ENCODE assay signal across 11 cellular contexts in genomic region chr10:102870221-102870620, GRCh38. TPM values are rescaled to one million over a fixed set of nuclear protein-coding genes. Genes with fewer than 3 reads are reported as not detected.
A peak's percentile ranks its signal among the peaks of the same experiment; 100 is the strongest.
DNase-seq lines count a peak whose midpoint lies in the region; ATAC-seq and TF ChIP-seq lines count a peak whose summit lies in the region.
"Had no signal": no experiment of that assay in that cellular context is flagged by ENCODE, and none has a peak within 500 bp of the region (broad histone marks: within the 10 kb centered on the region; RNA-seq: fewer than 3 reads in every experiment).

No MANE protein-coding gene starts in this region.

- peak overlapping the region; percentile 33 for H3K4me3 ChIP-seq in ectodermal cell (ENCODE audit: insufficient read depth, low read depth, low read length)
- H3K4me3 ChIP-seq in muscle layer of colon (ENCODE audit: low read depth in 1 of 2, low read length in 2 of 2) = peak overlapping the region; percentile 70 to 74
- peak overlapping the region in 3 of 4 donors; percentile 47 to 64 (median 62) for H3K4me3 ChIP-seq in upper lobe of left lung

- H3K4me1 ChIP-seq in ectodermal cell (ENCODE audit: control insufficient read depth, insufficient read depth, low read length) (peaks cover 3% of the 10 kb centered on the region), muscle layer of colon (ENCODE audit: insufficient read depth, low read length) (no peaks in the 10 kb centered on the region), upper lobe of left lung (peaks cover 4 to 15% (median 11%) of the 10 kb centered on the region in 4 donors)

- peaks cover 10% of the 10 kb centered on the region for H3K4me1 Mint-ChIP-seq in activated naive CD4-positive, alpha-beta T cell treated with anti-CD3 and anti-CD28 coated beads, Interleukin-2, amount 50 U/mL, for 24 hours

- H3K27ac ChIP-seq in ectodermal cell (ENCODE audit: insufficient read depth, low read depth, low read length, poor library complexity, severe bottlenecking) = no peak overlapping the region
- H3K27ac ChIP-seq in muscle layer of colon (ENCODE audit: low read depth, low read length) = peak overlapping the region; percentile 7
- H3K27ac ChIP-seq in upper lobe of left lung = no peak overlapping the region

- WGBS in ectodermal cell, 2 experiments = 88 to 90% methylated on average over 10 of the region's 10 CpGs
- WGBS in upper lobe of left lung, 2 donors = 91 to 94% methylated on average over 10 of the region's 10 CpGs

- TF ChIP-seq CTCF in upper lobe of left lung (IDR thresholded peaks at IDR 0.05) = no peak

- H3K36me3 ChIP-seq in ectodermal cell (ENCODE audit: control insufficient read depth, insufficient read depth, low read length) (no peaks in the 10 kb centered on the region), muscle layer of colon (ENCODE audit: insufficient read depth, low read length) (peaks cover 4% of the 10 kb centered on the region), upper lobe of left lung (peaks cover 0 to 4% (median 0%) of the 10 kb centered on the region in 4 donors)

- H3K27me3 Mint-ChIP-seq in activated naive CD4-positive, alpha-beta T cell treated with anti-CD3 and anti-CD28 coated beads, Interleukin-2, amount 50 U/mL, for 24 hours = peaks cover 20% of the 10 kb centered on the region

- DNase-seq in activated naive CD4-positive, alpha-beta T cell treated with anti-CD3 and anti-CD28 coated beads, Interleukin-2, amount 50 U/mL, for 16 hours = no peak
- no peak for DNase-seq in upper lobe of left lung
- DNase-seq in mesenteric fat pad (ENCODE audit: low spot score) = no peak
- DNase-seq: AML-193, SIG-M5 had no signal

- no peaks in the 10 kb centered on the region for H3K9me3 Mint-ChIP-seq in activated naive CD4-positive, alpha-beta T cell treated with anti-CD3 and anti-CD28 coated beads, Interleukin-2, amount 50 U/mL, for 24 hours

- ATAC-seq in upper lobe of left lung (ENCODE audit: low FRiP score in 2 of 2) = peak in 1 of 2 donors; percentile 10
- ATAC-seq in HG03342 (IDR thresholded peaks at IDR 0.05; ENCODE audit: unreplicated experiment) = no peak
- no peak for ATAC-seq in HG02970 (IDR thresholded peaks at IDR 0.05; ENCODE audit: low FRiP score, unreplicated experiment)

- H3K9ac ChIP-seq in muscle layer of colon (ENCODE audit: low read length) = peak overlapping the region; percentile 26

- TF ChIP-seq EP300 in upper lobe of left lung (IDR thresholded peaks at IDR 0.05) = no peak

- no peak for TF ChIP-seq POLR2A in upper lobe of left lung (IDR thresholded peaks at IDR 0.05)

- no peaks in the 10 kb centered on the region for H3K27me3 ChIP-seq in ectodermal cell (ENCODE audit: control insufficient read depth, insufficient read depth, low read length, poor library complexity, severe bottlenecking)
- no peaks in the 10 kb centered on the region for H3K27me3 ChIP-seq in muscle layer of colon (ENCODE audit: control insufficient read depth in 1 of 2, insufficient read depth in 2 of 2, low read length in 2 of 2)
- no peaks in the 10 kb centered on the region for H3K27me3 ChIP-seq in upper lobe of left lung

- H3K4me3 Mint-ChIP-seq in activated naive CD4-positive, alpha-beta T cell treated with anti-CD3 and anti-CD28 coated beads, Interleukin-2, amount 50 U/mL, for 24 hours = peak overlapping the region; percentile 37

- H3K36me3 Mint-ChIP-seq in activated naive CD4-positive, alpha-beta T cell treated with anti-CD3 and anti-CD28 coated beads, Interleukin-2, amount 50 U/mL, for 24 hours = peaks cover 8% of the 10 kb centered on the region

- no peaks in the 10 kb centered on the region for H3K9me3 ChIP-seq in ectodermal cell (ENCODE audit: control insufficient read depth, low read length)
- H3K9me3 ChIP-seq in muscle layer of colon (ENCODE audit: low read length) = no peaks in the 10 kb centered on the region
- H3K9me3 ChIP-seq in upper lobe of left lung = no peaks in the 10 kb centered on the region

- no peak overlapping the region for H3K27ac Mint-ChIP-seq in activated naive CD4-positive, alpha-beta T cell treated with anti-CD3 and anti-CD28 coated beads, Interleukin-2, amount 50 U/mL, for 24 hours

RNA-seq across cellular contexts. Expression of gene AS3MT, which starts 1.0 kb away (rescaled TPM):
- 25.5 TPM for polyA plus RNA-seq in ectodermal cell (2013, experiment 1 of 4)
- polyA plus RNA-seq in ectodermal cell (2013, experiment 2 of 4) = 27.7 TPM
- 18.9 TPM for polyA plus RNA-seq in ectodermal cell (2013, experiment 3 of 4)
- polyA plus RNA-seq in ectodermal cell (2013, experiment 4 of 4) = 18.6 TPM
- 1 to 10 TPM; 1.7 to 4.9 (median 2.3) TPM for total RNA-seq in upper lobe of left lung
- total RNA-seq in mesenteric fat pad = 2.1 TPM

RNA-seq across cellular contexts. Expression of gene BORCS7, which starts 16.2 kb away (rescaled TPM):
- polyA plus RNA-seq in ectodermal cell (2013, experiment 1 of 4) = 13.0 TPM
- polyA plus RNA-seq in ectodermal cell (2013, experiment 2 of 4) = 10.4 TPM
- polyA plus RNA-seq in ectodermal cell (2013, experiment 3 of 4) = 12.8 TPM
- 12.6 TPM for polyA plus RNA-seq in ectodermal cell (2013, experiment 4 of 4)
- total RNA-seq in upper lobe of left lung (10 to 100 TPM; 10.5 to 43.4 (median 23.0) TPM), mesenteric fat pad (25.7 TPM)

RNA-seq across cellular contexts. Expression of gene CYP17A1, which starts 33.0 kb away (rescaled TPM):
- not detected for polyA plus RNA-seq in ectodermal cell (2013, experiment 1 of 4)
- polyA plus RNA-seq in ectodermal cell (2013, experiment 2 of 4) = not detected
- polyA plus RNA-seq in ectodermal cell (2013, experiment 3 of 4) = not detected
- not detected for polyA plus RNA-seq in ectodermal cell (2013, experiment 4 of 4)
- total RNA-seq in upper lobe of left lung (1 to 10 TPM in 5 of 6 donors, not detected in 1; 1.2 to 6.3 (median 2.1) TPM), mesenteric fat pad (not detected)
- total RNA-seq: myocyte had no signal

RNA-seq across cellular contexts. Expression of gene CNNM2, which starts 47.9 kb away (rescaled TPM):
- 20.1 TPM for polyA plus RNA-seq in ectodermal cell (2013, experiment 1 of 4)
- 20.3 TPM for polyA plus RNA-seq in ectodermal cell (2013, experiment 2 of 4)
- polyA plus RNA-seq in ectodermal cell (2013, experiment 3 of 4) = 13.7 TPM
- polyA plus RNA-seq in ectodermal cell (2013, experiment 4 of 4) = 17.4 TPM
- total RNA-seq in upper lobe of left lung = 10 to 100 TPM in 4 of 6 donors, 1 to 10 TPM in 2; 6.4 to 33.5 (median 11.7) TPM
- 3.1 TPM for total RNA-seq in mesenteric fat pad
